ENCODE assay signal across 8 cellular contexts in genomic region chrX:154411981-154412340, GRCh38. TPM values are rescaled to one million over a fixed set of nuclear protein-coding genes. Genes with fewer than 3 reads are reported as not detected.
DNase-seq lines count a peak whose midpoint lies in the region; ATAC-seq and TF ChIP-seq lines count a peak whose summit lies in the region.

No MANE protein-coding gene starts in this region.

- H3K9me3 ChIP-seq in lower lobe of right lung = no peaks in the 10 kb centered on the region

- H3K27me3 Mint-ChIP-seq in activated B cell treated with CpG ODN at 0.5 μM for 24 hours = no peaks in the 10 kb centered on the region
- no peaks in the 10 kb centered on the region for H3K27me3 Mint-ChIP-seq in dendritic cell treated with granulocyte-macrophage colony-stimulating factor and Interleukin-4, amounts not matched to agents 40 ng/mL and 50 ng/mL, for 4 days
- no peaks in the 10 kb centered on the region for H3K27me3 Mint-ChIP-seq in stimulated activated naive CD8-positive, alpha-beta T cell treated with anti-CD3 and anti-CD28 coated beads, Interleukin-15, amount 100 ng/mL, for 72 hours

- POLR2A ChIA-PET in HEK293T (lab: Yijun Ruan, JAX) (interaction anchor here (0.6 to 2.7 kb wide), 22 partner anchors 9 to 135 kb away, joined by 3 to 14 read pairs (median 5); partner anchors contain the start of genes ATP6AP1, FAM50A, IKBKG and PLXNA3), activated B cell treated with CpG ODN at 0.5 μM for 24 hours (lab: Charles Lee) (interaction anchor here (0.7 to 7.3 kb wide), 14 partner anchors 14 to 135 kb away, joined by 3 to 125 read pairs (median 4); partner anchors contain the start of genes ATP6AP1, EMD, FAM50A and G6PD)

- peaks cover 7% of the 10 kb centered on the region for H3K36me3 Mint-ChIP-seq in activated B cell treated with CpG ODN at 0.5 μM for 24 hours (ENCODE audit: low read depth)
- peaks cover 52% of the 10 kb centered on the region for H3K36me3 Mint-ChIP-seq in dendritic cell treated with granulocyte-macrophage colony-stimulating factor and Interleukin-4, amounts not matched to agents 40 ng/mL and 50 ng/mL, for 4 days (ENCODE audit: low read depth)

- TF ChIP-seq CTCF in GM06990 (IDR thresholded peaks at IDR 0.05; ENCODE audit: insufficient read depth, low read length, poor library complexity, severe bottlenecking) (no peak), activated B cell treated with CpG ODN at 0.5 μM for 24 hours (IDR thresholded peaks at IDR 0.05) (no peak), lower lobe of right lung (IDR thresholded peaks at IDR 0.05) (no peak)

- intact Hi-C loops in activated B cell treated with CpG ODN at 0.5 μM for 24 hours (cut with micrococcal nuclease) = loop anchor here (1.0 kb wide), 2 partner anchors 16 to 43 kb away; partner anchors contain the start of gene ATP6AP1
- intact Hi-C loops in dendritic cell treated with granulocyte-macrophage colony-stimulating factor and Interleukin-4, amounts not matched to agents 40 ng/mL and 50 ng/mL, for 4 days (cut with micrococcal nuclease) = loop anchor here (2.0 kb wide), 1 partner anchor 19 kb away; no protein-coding TSS in a partner anchor
- intact Hi-C loops in lower lobe of right lung (cut with DNase I) = no loop called here

- H3K27ac ChIP-seq in lower lobe of right lung = peak overlapping the region; percentile 95

- H3K4me3 ChIP-seq in GM06990 (replicated peaks; ENCODE audit: low read depth, low read length) = peak overlapping the region; percentile 75
- peak overlapping the region; percentile 75 for H3K4me3 ChIP-seq in lower lobe of right lung

- H3K9me3 Mint-ChIP-seq in activated B cell treated with CpG ODN at 0.5 μM for 24 hours = no peaks in the 10 kb centered on the region
- H3K9me3 Mint-ChIP-seq in dendritic cell treated with granulocyte-macrophage colony-stimulating factor and Interleukin-4, amounts not matched to agents 40 ng/mL and 50 ng/mL, for 4 days = no peaks in the 10 kb centered on the region
- H3K9me3 Mint-ChIP-seq in stimulated activated naive CD8-positive, alpha-beta T cell treated with anti-CD3 and anti-CD28 coated beads, Interleukin-15, amount 100 ng/mL, for 72 hours = no peaks in the 10 kb centered on the region

- H3K27me3 ChIP-seq in GM06990 (replicated peaks; ENCODE audit: control insufficient read depth, insufficient read depth, low read length) (no peaks in the 10 kb centered on the region), lower lobe of right lung (ENCODE audit: low read depth) (no peaks in the 10 kb centered on the region)

- peaks cover 24% of the 10 kb centered on the region for H3K4me1 Mint-ChIP-seq in activated B cell treated with CpG ODN at 0.5 μM for 24 hours
- peaks cover 35% of the 10 kb centered on the region for H3K4me1 Mint-ChIP-seq in dendritic cell treated with granulocyte-macrophage colony-stimulating factor and Interleukin-4, amounts not matched to agents 40 ng/mL and 50 ng/mL, for 4 days (ENCODE audit: low read depth)
- peaks cover 35% of the 10 kb centered on the region for H3K4me1 Mint-ChIP-seq in stimulated activated naive CD8-positive, alpha-beta T cell treated with anti-CD3 and anti-CD28 coated beads, Interleukin-15, amount 100 ng/mL, for 72 hours

- H3K27ac Mint-ChIP-seq in activated B cell treated with CpG ODN at 0.5 μM for 24 hours = peak overlapping the region; percentile 79
- H3K27ac Mint-ChIP-seq in dendritic cell treated with granulocyte-macrophage colony-stimulating factor and Interleukin-4, amounts not matched to agents 40 ng/mL and 50 ng/mL, for 4 days = peak overlapping the region; percentile 89
- peak overlapping the region; percentile 48 to 65 for H3K27ac Mint-ChIP-seq in stimulated activated naive CD8-positive, alpha-beta T cell treated with anti-CD3 and anti-CD28 coated beads, Interleukin-15, amount 100 ng/mL, for 72 hours

- CTCF ChIA-PET in HEK293T (lab: Yijun Ruan, JAX) (no interaction called here), activated B cell treated with CpG ODN at 0.5 μM for 24 hours (lab: Charles Lee) (no interaction called here)

- H3K36me3 ChIP-seq in GM06990 (ENCODE audit: control insufficient read depth, insufficient read depth, low read length) = no peaks in the 10 kb centered on the region; the same call in 1 of the 2 replicates
- H3K36me3 ChIP-seq in lower lobe of right lung = no peaks in the 10 kb centered on the region

- H3K4me1 ChIP-seq in lower lobe of right lung = peaks cover 6% of the 10 kb centered on the region

- ATAC-seq in activated B cell treated with CpG ODN at 0.5 μM for 24 hours (ENCODE audit: low read depth) = peak; percentile 53
- ATAC-seq in lower lobe of right lung = peak; percentile 83 to 85
- ATAC-seq in stimulated activated naive CD8-positive, alpha-beta T cell treated with anti-CD3 and anti-CD28 coated beads, Interleukin-15, amount 100 ng/mL, for 72 hours = peak; percentile 85
- ATAC-seq in HG03457 (IDR thresholded peaks at IDR 0.05; ENCODE audit: unreplicated experiment) = no peak

- H3K4me3 Mint-ChIP-seq in activated B cell treated with CpG ODN at 0.5 μM for 24 hours = peak overlapping the region; percentile 77
- H3K4me3 Mint-ChIP-seq in dendritic cell treated with granulocyte-macrophage colony-stimulating factor and Interleukin-4, amounts not matched to agents 40 ng/mL and 50 ng/mL, for 4 days = peak overlapping the region; percentile 92
- H3K4me3 Mint-ChIP-seq in stimulated activated naive CD8-positive, alpha-beta T cell treated with anti-CD3 and anti-CD28 coated beads, Interleukin-15, amount 100 ng/mL, for 72 hours = peak overlapping the region; percentile 77 to 89

- DNase-seq in GM06990 (ENCODE audit: extremely low read depth, insufficient read length) (peak; percentile 60), HEK293T (ENCODE audit: extremely low spot score) (peak; percentile 74), NCI-H1436 treated with DMSO at 0.1 percent for 48 hours (lab: John Stamatoyannopoulos, UW) (peak; percentile 18), activated B cell treated with CpG ODN at 0.5 μM for 24 hours (peak; percentile 33), lower lobe of right lung (peak; percentile 81)
- DNase-seq in stimulated activated naive CD8-positive, alpha-beta T cell treated with anti-CD3 and anti-CD28 coated beads, Interleukin-15, amount 100 ng/mL, for 72 hours = peak in 1 of 2 donors; percentile 58

TF ChIP-seq in HEK293T, 16 proteins besides CTCF, POLR2A, EP300 and RAD21:
- 0 out of 2 replicates have a peak, but pooled peaks have one; percentile 50 for TF ChIP-seq HDGF (IDR thresholded peaks at IDR 0.05; ENCODE audit: borderline replicate concordance)
- no peak for TF ChIP-seq SUZ12 (IDR thresholded peaks at IDR 0.05)
- no peak for TF ChIP-seq TARDBP (IDR thresholded peaks at IDR 0.05)
- no peak for TF ChIP-seq ELF4 (IDR thresholded peaks at IDR 0.05)
- TF ChIP-seq L3MBTL2 (conservative IDR thresholded peaks at IDR 0.05) = peak; percentile 31; the same call in 1 of the 2 replicates
- no peak for TF ChIP-seq ARNT (IDR thresholded peaks at IDR 0.05)
- no peak for TF ChIP-seq SP1 (IDR thresholded peaks at IDR 0.05)
- TF ChIP-seq NFRKB (IDR thresholded peaks at IDR 0.05) = no peak
- no peak for TF ChIP-seq CTBP1 (IDR thresholded peaks at IDR 0.05; ENCODE audit: borderline replicate concordance)

RNA-seq across cellular contexts. Expression of gene TAFAZZIN, which starts 0.6 kb away (rescaled TPM):
- total RNA-seq in activated B cell treated with CpG ODN at 0.5 μM for 24 hours = 50.5 and 66.1 TPM in 2 replicates
- total RNA-seq in lower lobe of right lung = 47.8 TPM

RNA-seq across cellular contexts. Expression of gene DNASE1L1, which starts 2.9 kb away (rescaled TPM):
- total RNA-seq in activated B cell treated with CpG ODN at 0.5 μM for 24 hours = 15.3 and 15.8 TPM in 2 replicates
- total RNA-seq in lower lobe of right lung = 36.1 TPM

RNA-seq across cellular contexts. Expression of gene RPL10, which starts 13.8 kb away (rescaled TPM):
- 5,113 and 5,534 TPM in 2 replicates for total RNA-seq in activated B cell treated with CpG ODN at 0.5 μM for 24 hours
- 2,678 TPM for total RNA-seq in lower lobe of right lung

RNA-seq across cellular contexts. Expression of gene ATP6AP1, which starts 16.5 kb away (rescaled TPM):
- total RNA-seq in activated B cell treated with CpG ODN at 0.5 μM for 24 hours (36.6 and 38.8 TPM in 2 replicates), lower lobe of right lung (235 TPM)

RNA-seq across cellular contexts. Expression of gene GDI1, which starts 25.0 kb away (rescaled TPM):
- total RNA-seq in activated B cell treated with CpG ODN at 0.5 μM for 24 hours (112 and 127 TPM in 2 replicates), lower lobe of right lung (111 TPM)
